1 cellular context compared by ENCODE assay signal in the genomic region with DNA sequence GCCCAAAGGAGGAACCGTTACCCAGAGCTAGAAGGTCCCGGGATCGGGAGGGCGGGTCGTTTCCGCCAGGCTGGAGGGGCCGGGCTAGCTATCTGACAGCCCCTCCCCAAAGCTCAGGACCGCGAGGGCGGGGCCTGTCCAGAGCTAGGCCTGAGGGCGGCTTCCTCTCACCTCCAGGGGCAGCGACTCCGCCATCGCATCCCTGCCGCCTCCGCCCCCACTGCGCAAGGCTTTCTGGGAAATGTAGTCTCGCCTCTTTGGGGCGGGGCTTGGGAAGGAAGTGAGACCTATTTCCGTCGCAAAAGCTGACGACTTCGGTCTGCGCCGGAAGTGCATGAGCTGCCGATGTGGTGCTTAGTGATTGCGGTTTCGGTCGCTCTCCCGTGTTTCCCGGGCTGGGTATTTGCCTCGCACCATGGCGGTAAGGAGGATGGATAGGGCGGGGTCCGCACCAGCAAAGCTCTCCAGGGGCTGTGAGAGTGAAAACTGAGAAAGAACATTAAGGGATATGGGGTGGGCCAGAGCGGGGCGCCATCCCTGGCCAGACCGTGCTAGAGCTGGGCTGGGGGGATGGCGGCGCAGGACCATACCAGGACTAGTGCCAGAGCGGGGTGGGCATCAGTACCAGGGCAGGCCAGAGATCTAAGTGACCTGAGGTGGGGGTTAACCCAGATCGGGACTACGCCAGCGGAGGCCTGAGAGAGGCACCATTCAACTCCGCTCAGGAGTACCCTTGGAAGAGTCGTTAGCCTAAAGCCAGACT.
TF ChIP-seq lines count a peak whose summit lies in the region.

A gene (plus strand): TSS at position 327 of the 763 bp plus-strand sequence. CDS start 89 bp downstream, at position 416.

TF ChIP-seq in HepG2, 621 proteins besides CTCF, POLR2A, EP300 and RAD21 (continued from another document and continues in another):
- TF ChIP-seq HDAC1 (CRISPR knock-in tag; IDR thresholded peaks at IDR 0.05): peak; percentile 100
- TF ChIP-seq, protein P1, sequence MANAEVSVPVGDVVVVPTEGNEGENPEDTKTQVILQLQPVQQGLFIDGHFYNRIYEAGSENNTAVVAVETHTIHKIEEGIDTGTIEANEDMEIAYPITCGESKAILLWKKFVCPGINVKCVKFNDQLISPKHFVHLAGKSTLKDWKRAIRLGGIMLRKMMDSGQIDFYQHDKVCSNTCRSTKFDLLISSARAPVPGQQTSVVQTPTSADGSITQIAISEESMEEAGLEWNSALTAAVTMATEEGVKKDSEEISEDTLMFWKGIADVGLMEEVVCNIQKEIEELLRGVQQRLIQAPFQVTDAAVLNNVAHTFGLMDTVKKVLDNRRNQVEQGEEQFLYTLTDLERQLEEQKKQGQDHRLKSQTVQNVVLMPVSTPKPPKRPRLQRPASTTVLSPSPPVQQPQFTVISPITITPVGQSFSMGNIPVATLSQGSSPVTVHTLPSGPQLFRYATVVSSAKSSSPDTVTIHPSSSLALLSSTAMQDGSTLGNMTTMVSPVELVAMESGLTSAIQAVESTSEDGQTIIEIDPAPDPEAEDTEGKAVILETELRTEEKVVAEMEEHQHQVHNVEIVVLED (CRISPR knock-in tag; IDR thresholded peaks at IDR 0.05; ENCODE audit: borderline replicate concordance): peak; percentile 89
- TF ChIP-seq, protein P2, sequence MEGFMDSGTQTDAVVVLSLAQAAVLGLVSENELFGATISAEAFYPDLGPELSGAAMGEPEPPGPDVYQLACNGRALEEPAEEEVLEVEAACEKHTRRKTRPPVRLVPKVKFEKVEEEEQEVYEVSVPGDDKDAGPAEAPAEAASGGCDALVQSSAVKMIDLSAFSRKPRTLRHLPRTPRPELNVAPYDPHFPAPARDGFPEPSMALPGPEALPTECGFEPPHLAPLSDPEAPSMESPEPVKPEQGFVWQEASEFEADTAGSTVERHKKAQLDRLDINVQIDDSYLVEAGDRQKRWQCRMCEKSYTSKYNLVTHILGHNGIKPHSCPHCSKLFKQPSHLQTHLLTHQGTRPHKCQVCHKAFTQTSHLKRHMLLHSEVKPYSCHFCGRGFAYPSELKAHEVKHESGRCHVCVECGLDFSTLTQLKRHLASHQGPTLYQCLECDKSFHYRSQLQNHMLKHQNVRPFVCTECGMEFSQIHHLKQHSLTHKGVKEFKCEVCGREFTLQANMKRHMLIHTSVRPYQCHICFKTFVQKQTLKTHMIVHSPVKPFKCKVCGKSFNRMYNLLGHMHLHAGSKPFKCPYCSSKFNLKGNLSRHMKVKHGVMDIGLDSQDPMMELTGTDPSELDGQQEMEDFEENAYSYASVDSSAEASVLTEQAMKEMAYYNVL (CRISPR knock-in tag; IDR thresholded peaks at IDR 0.05; ENCODE audit: borderline replicate concordance): peak; percentile 13; the same call in 1 of the 2 replicates
- TF ChIP-seq NCOA2 (CRISPR knock-in tag; IDR thresholded peaks at IDR 0.05): peak; percentile 65
- peak; percentile 41; the same call in 1 of the 2 replicates for TF ChIP-seq KLF15 (CRISPR knock-in tag; IDR thresholded peaks at IDR 0.05; ENCODE audit: borderline replicate concordance)
- TF ChIP-seq ZNF484 (CRISPR knock-in tag; IDR thresholded peaks at IDR 0.05; ENCODE audit: borderline replicate concordance, low read depth): no peak
- TF ChIP-seq HDAC2 (CRISPR knock-in tag; IDR thresholded peaks at IDR 0.05): peak; percentile 99
- no peak for TF ChIP-seq ADNP (CRISPR knock-in tag; IDR thresholded peaks at IDR 0.05)
- TF ChIP-seq ZNF33A (CRISPR knock-in tag; IDR thresholded peaks at IDR 0.05; ENCODE audit: borderline replicate concordance): no peak
- TF ChIP-seq, protein P3, sequence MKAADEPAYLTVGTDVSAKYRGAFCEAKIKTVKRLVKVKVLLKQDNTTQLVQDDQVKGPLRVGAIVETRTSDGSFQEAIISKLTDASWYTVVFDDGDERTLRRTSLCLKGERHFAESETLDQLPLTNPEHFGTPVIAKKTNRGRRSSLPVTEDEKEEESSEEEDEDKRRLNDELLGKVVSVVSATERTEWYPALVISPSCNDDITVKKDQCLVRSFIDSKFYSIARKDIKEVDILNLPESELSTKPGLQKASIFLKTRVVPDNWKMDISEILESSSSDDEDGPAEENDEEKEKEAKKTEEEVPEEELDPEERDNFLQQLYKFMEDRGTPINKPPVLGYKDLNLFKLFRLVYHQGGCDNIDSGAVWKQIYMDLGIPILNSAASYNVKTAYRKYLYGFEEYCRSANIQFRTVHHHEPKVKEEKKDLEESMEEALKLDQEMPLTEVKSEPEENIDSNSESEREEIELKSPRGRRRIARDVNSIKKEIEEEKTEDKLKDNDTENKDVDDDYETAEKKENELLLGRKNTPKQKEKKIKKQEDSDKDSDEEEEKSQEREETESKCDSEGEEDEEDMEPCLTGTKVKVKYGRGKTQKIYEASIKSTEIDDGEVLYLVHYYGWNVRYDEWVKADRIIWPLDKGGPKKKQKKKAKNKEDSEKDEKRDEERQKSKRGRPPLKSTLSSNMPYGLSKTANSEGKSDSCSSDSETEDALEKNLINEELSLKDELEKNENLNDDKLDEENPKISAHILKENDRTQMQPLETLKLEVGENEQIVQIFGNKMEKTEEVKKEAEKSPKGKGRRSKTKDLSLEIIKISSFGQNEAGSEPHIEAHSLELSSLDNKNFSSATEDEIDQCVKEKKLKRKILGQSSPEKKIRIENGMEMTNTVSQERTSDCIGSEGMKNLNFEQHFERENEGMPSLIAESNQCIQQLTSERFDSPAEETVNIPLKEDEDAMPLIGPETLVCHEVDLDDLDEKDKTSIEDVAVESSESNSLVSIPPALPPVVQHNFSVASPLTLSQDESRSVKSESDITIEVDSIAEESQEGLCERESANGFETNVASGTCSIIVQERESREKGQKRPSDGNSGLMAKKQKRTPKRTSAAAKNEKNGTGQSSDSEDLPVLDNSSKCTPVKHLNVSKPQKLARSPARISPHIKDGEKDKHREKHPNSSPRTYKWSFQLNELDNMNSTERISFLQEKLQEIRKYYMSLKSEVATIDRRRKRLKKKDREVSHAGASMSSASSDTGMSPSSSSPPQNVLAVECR (CRISPR knock-in tag; IDR thresholded peaks at IDR 0.05; ENCODE audit: borderline replicate concordance): peak; percentile 99
- TF ChIP-seq DR1 (CRISPR knock-in tag; IDR thresholded peaks at IDR 0.05): peak; percentile 66
- TF ChIP-seq RXRA (CRISPR knock-in tag; IDR thresholded peaks at IDR 0.05): peak; percentile 89
- TF ChIP-seq, protein P4, sequence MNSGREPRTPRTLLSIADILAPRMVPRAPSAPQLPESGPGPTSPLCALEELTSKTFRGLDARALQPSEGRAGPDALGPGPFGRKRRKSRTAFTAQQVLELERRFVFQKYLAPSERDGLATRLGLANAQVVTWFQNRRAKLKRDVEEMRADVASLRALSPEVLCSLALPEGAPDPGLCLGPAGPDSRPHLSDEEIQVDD (CRISPR knock-in tag; IDR thresholded peaks at IDR 0.05; ENCODE audit: borderline replicate concordance): peak; percentile 18; the same call in 1 of the 2 replicates
- TF ChIP-seq, protein P5, sequence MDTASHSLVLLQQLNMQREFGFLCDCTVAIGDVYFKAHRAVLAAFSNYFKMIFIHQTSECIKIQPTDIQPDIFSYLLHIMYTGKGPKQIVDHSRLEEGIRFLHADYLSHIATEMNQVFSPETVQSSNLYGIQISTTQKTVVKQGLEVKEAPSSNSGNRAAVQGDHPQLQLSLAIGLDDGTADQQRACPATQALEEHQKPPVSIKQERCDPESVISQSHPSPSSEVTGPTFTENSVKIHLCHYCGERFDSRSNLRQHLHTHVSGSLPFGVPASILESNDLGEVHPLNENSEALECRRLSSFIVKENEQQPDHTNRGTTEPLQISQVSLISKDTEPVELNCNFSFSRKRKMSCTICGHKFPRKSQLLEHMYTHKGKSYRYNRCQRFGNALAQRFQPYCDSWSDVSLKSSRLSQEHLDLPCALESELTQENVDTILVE (CRISPR knock-in tag; IDR thresholded peaks at IDR 0.05): peak; percentile 97
- TF ChIP-seq, protein P6, sequence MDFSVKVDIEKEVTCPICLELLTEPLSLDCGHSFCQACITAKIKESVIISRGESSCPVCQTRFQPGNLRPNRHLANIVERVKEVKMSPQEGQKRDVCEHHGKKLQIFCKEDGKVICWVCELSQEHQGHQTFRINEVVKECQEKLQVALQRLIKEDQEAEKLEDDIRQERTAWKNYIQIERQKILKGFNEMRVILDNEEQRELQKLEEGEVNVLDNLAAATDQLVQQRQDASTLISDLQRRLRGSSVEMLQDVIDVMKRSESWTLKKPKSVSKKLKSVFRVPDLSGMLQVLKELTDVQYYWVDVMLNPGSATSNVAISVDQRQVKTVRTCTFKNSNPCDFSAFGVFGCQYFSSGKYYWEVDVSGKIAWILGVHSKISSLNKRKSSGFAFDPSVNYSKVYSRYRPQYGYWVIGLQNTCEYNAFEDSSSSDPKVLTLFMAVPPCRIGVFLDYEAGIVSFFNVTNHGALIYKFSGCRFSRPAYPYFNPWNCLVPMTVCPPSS (IDR thresholded peaks at IDR 0.05): no peak
- TF ChIP-seq MAF1 (CRISPR knock-in tag; IDR thresholded peaks at IDR 0.05; ENCODE audit: borderline replicate concordance): peak; percentile 54; the same call in 1 of the 2 replicates
- peak; percentile 93 for TF ChIP-seq ZNF619 (CRISPR knock-in tag; IDR thresholded peaks at IDR 0.05)
- TF ChIP-seq, protein P7, sequence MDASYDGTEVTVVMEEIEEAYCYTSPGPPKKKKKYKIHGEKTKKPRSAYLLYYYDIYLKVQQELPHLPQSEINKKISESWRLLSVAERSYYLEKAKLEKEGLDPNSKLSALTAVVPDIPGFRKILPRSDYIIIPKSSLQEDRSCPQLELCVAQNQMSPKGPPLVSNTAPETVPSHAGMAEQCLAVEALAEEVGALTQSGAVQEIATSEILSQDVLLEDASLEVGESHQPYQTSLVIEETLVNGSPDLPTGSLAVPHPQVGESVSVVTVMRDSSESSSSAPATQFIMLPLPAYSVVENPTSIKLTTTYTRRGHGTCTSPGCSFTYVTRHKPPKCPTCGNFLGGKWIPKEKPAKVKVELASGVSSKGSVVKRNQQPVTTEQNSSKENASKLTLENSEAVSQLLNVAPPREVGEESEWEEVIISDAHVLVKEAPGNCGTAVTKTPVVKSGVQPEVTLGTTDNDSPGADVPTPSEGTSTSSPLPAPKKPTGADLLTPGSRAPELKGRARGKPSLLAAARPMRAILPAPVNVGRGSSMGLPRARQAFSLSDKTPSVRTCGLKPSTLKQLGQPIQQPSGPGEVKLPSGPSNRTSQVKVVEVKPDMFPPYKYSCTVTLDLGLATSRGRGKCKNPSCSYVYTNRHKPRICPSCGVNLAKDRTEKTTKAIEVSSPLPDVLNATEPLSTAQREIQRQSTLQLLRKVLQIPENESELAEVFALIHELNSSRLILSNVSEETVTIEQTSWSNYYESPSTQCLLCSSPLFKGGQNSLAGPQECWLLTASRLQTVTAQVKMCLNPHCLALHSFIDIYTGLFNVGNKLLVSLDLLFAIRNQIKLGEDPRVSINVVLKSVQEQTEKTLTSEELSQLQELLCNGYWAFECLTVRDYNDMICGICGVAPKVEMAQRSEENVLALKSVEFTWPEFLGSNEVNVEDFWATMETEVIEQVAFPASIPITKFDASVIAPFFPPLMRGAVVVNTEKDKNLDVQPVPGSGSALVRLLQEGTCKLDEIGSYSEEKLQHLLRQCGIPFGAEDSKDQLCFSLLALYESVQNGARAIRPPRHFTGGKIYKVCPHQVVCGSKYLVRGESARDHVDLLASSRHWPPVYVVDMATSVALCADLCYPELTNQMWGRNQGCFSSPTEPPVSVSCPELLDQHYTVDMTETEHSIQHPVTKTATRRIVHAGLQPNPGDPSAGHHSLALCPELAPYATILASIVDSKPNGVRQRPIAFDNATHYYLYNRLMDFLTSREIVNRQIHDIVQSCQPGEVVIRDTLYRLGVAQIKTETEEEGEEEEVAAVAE (CRISPR knock-in tag; IDR thresholded peaks at IDR 0.05; ENCODE audit: borderline replicate concordance): peak; percentile 95
- TF ChIP-seq FOXP1 (IDR thresholded peaks at IDR 0.05): no peak
- TF ChIP-seq FOXP1 (CRISPR knock-in tag; IDR thresholded peaks at IDR 0.05): peak; percentile 52
- 0 out of 2 replicates have a peak, but pooled peaks have one; percentile 36 for TF ChIP-seq MTF1 (CRISPR knock-in tag; IDR thresholded peaks at IDR 0.05)
- TF ChIP-seq, protein P8, sequence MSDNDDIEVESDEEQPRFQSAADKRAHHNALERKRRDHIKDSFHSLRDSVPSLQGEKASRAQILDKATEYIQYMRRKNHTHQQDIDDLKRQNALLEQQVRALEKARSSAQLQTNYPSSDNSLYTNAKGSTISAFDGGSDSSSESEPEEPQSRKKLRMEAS (IDR thresholded peaks at IDR 0.05): peak; percentile 91
- peak; percentile 96 for TF ChIP-seq AHR (CRISPR knock-in tag; IDR thresholded peaks at IDR 0.05)
- no peak; the same call in 1 of the 2 replicates for TF ChIP-seq ZNF678 (CRISPR knock-in tag; IDR thresholded peaks at IDR 0.05)
- peak; percentile 99 for TF ChIP-seq ZNF143 (CRISPR knock-in tag; IDR thresholded peaks at IDR 0.05)
- TF ChIP-seq EED (CRISPR knock-in tag; IDR thresholded peaks at IDR 0.05): no peak
- peak; percentile 93 for TF ChIP-seq ZNF572 (CRISPR knock-in tag; IDR thresholded peaks at IDR 0.05)
- peak; percentile 100 for TF ChIP-seq KDM5A (IDR thresholded peaks at IDR 0.05; ENCODE audit: borderline replicate concordance, low read length)
- no peak for TF ChIP-seq ZFP41 (CRISPR knock-in tag; IDR thresholded peaks at IDR 0.05; ENCODE audit: borderline replicate concordance)
- TF ChIP-seq BRD4 (CRISPR knock-in tag; IDR thresholded peaks at IDR 0.05): peak; percentile 80
- TF ChIP-seq RELA (CRISPR knock-in tag; IDR thresholded peaks at IDR 0.05): peak; percentile 75; the same call in 1 of the 2 replicates
- TF ChIP-seq, protein P9, sequence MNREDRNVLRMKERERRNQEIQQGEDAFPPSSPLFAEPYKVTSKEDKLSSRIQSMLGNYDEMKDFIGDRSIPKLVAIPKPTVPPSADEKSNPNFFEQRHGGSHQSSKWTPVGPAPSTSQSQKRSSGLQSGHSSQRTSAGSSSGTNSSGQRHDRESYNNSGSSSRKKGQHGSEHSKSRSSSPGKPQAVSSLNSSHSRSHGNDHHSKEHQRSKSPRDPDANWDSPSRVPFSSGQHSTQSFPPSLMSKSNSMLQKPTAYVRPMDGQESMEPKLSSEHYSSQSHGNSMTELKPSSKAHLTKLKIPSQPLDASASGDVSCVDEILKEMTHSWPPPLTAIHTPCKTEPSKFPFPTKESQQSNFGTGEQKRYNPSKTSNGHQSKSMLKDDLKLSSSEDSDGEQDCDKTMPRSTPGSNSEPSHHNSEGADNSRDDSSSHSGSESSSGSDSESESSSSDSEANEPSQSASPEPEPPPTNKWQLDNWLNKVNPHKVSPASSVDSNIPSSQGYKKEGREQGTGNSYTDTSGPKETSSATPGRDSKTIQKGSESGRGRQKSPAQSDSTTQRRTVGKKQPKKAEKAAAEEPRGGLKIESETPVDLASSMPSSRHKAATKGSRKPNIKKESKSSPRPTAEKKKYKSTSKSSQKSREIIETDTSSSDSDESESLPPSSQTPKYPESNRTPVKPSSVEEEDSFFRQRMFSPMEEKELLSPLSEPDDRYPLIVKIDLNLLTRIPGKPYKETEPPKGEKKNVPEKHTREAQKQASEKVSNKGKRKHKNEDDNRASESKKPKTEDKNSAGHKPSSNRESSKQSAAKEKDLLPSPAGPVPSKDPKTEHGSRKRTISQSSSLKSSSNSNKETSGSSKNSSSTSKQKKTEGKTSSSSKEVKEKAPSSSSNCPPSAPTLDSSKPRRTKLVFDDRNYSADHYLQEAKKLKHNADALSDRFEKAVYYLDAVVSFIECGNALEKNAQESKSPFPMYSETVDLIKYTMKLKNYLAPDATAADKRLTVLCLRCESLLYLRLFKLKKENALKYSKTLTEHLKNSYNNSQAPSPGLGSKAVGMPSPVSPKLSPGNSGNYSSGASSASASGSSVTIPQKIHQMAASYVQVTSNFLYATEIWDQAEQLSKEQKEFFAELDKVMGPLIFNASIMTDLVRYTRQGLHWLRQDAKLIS (CRISPR knock-in tag; IDR thresholded peaks at IDR 0.05): no peak
- no peak for TF ChIP-seq RORA (CRISPR knock-in tag; IDR thresholded peaks at IDR 0.05)
